18 cellular contexts compared by ENCODE assay signal in the genomic region with DNA sequence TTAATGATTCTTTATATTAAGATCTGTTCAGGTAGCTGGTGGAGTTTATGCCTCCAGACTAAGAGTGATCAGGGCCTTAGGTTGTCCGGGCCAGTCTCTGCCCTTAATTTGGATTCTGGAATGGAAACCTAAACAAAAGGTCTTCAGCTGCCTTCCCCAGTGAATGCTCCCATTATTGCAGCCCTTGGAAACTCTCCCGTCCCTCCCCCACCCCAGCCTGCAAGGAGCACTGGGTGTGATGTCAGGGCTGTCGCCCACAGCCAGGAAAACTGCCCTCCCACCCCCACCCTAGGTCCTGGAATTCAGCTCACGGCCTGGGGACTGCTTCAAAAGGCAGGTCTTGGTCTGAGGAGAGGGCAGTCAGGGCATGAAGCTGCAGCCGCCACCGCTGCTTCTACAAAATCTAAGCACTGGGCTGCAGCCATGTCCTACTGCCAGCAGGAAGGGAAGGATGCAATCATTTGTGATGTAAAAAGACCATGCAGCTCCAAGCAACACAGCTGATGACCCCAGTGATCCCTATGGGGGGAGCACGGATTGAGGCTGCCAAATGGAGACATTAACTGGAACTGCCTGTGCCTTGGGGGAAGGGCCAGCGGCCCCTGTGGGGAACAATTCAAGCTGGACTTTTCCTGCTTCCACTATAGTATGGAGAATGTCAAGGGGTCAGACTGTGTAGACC. TPM values are rescaled to one million over a fixed set of nuclear protein-coding genes. Genes with fewer than 3 reads are reported as not detected.
DNase-seq lines count a peak whose midpoint lies in the region; ATAC-seq and TF ChIP-seq lines count a peak whose summit lies in the region.
"Had no signal": no experiment of that assay in that cellular context is flagged by ENCODE, and none has a peak within 500 bp of the region (broad histone marks: within the 10 kb centered on the region; RNA-seq: fewer than 3 reads in every experiment).

No MANE protein-coding gene starts in this region.

- intact Hi-C loops in tibial artery (cut with DNase I; ENCODE audit: low total_unique reads) = no loop called here

- H3K4me2 ChIP-seq in GM23248 (ENCODE audit: unreplicated experiment) = no peak overlapping the region
- H3K4me2 ChIP-seq: KMS-11 had no signal

- ATAC-seq in GM18519 (IDR thresholded peaks at IDR 0.05; ENCODE audit: low FRiP score, unreplicated experiment) = no peak
- no peak for ATAC-seq in activated CD8-positive, alpha-beta memory T cell treated with anti-CD3 and anti-CD28 coated beads, Interleukin-2, amount 10 ng/mL, durations not matched to agents 7 days and 5 days
- ATAC-seq: gastroesophageal sphincter; stimulated activated naive CD8-positive, alpha-beta T cell treated with anti-CD3 and anti-CD28 coated beads, Interleukin-15, amount 100 ng/mL, for 72 hours had no signal

- no peaks in the 10 kb centered on the region for H3K9me3 Mint-ChIP-seq in HFFc6
- no peaks in the 10 kb centered on the region for H3K9me3 Mint-ChIP-seq in activated CD8-positive, alpha-beta memory T cell treated with anti-CD3 and anti-CD28 coated beads, Interleukin-2, amount 10 ng/mL, durations not matched to agents 7 days and 5 days (ENCODE audit: low read depth)
- H3K9me3 Mint-ChIP-seq: CD8-positive, alpha-beta memory T cell; stimulated activated naive CD8-positive, alpha-beta T cell treated with anti-CD3 and anti-CD28 coated beads, Interleukin-15, amount 100 ng/mL, for 72 hours had no signal

- no peak overlapping the region for H3K4me3 ChIP-seq in tibial artery
- no peak overlapping the region for H3K4me3 ChIP-seq in GM23248
- H3K4me3 ChIP-seq: gastroesophageal sphincter had no signal

- no peaks in the 10 kb centered on the region for H3K27me3 ChIP-seq in tibial artery
- H3K27me3 ChIP-seq in GM23248 (replicated peaks; ENCODE audit: insufficient read depth) = no peaks in the 10 kb centered on the region
- H3K27me3 ChIP-seq: gastroesophageal sphincter had no signal

- 77 to 84% methylated on average over 5 to 8 of the region's 8 CpGs for WGBS in GM23248 (ENCODE audit: low coverage in 1 of 2, low lambda C conversion rate in 2 of 2, missing lambda C conversion rate in 2 of 2), 2 experiments

- H2AFZ ChIP-seq in GM23248 = no peak overlapping the region

- CTCF ChIA-PET in activated CD8-positive, alpha-beta memory T cell treated with anti-CD3 and anti-CD28 coated beads, Interleukin-2, amount 10 ng/mL, durations not matched to agents 7 days and 5 days (lab: Charles Lee) = no interaction called here

- no peak overlapping the region for H3K9ac ChIP-seq in GM23248
- H3K9ac ChIP-seq: KMS-11 had no signal

- peaks cover 0 to 6% (median 0%) of the 10 kb centered on the region in 4 donors for H3K4me1 ChIP-seq in tibial artery
- H3K4me1 ChIP-seq in GM23248 (ENCODE audit: insufficient read depth) = no peaks in the 10 kb centered on the region

- H3K27ac Mint-ChIP-seq in HFFc6 = peak overlapping the region; percentile 42; the same call in 1 of the 2 replicates
- no peak overlapping the region for H3K27ac Mint-ChIP-seq in activated CD8-positive, alpha-beta memory T cell treated with anti-CD3 and anti-CD28 coated beads, Interleukin-2, amount 10 ng/mL, durations not matched to agents 7 days and 5 days
- H3K27ac Mint-ChIP-seq: activated naive CD8-positive, alpha-beta T cell; stimulated activated naive CD8-positive, alpha-beta T cell treated with anti-CD3 and anti-CD28 coated beads, Interleukin-15, amount 100 ng/mL, for 72 hours had no signal

- TF ChIP-seq CTCF in HFFc6 (IDR thresholded peaks at IDR 0.05) (no peak), tibial artery (IDR thresholded peaks at IDR 0.05) (no peak)

- no peaks in the 10 kb centered on the region for H3K9me2 ChIP-seq in GM23248 (ENCODE audit: insufficient read depth)

- peaks cover 5% of the 10 kb centered on the region; the same call in 1 of the 2 replicates for H3K4me1 Mint-ChIP-seq in HFFc6 (ENCODE audit: low read depth)
- peaks cover 4% of the 10 kb centered on the region for H3K4me1 Mint-ChIP-seq in activated CD8-positive, alpha-beta memory T cell treated with anti-CD3 and anti-CD28 coated beads, Interleukin-2, amount 10 ng/mL, durations not matched to agents 7 days and 5 days
- H3K4me1 Mint-ChIP-seq: stimulated activated naive CD8-positive, alpha-beta T cell treated with anti-CD3 and anti-CD28 coated beads, Interleukin-15, amount 100 ng/mL, for 72 hours had no signal

- no peak for DNase-seq in HFFc6
- DNase-seq in cerebellum (ENCODE audit: low spot score) = peak; percentile 24
- DNase-seq in hypothalamus (lab: John Stamatoyannopoulos, UW) = peak in 49 of 51 donors; percentile 30 to 94 (median 78)
- DNase-seq in pons (ENCODE audit: low spot score) = peak; percentile 97
- DNase-seq in tibial artery = no peak
- DNase-seq in activated CD8-positive, alpha-beta memory T cell treated with anti-CD3 and anti-CD28 coated beads, Interleukin-2, amount 10 ng/mL, durations not matched to agents 7 days and 5 days = no peak
- DNase-seq in GM23248 = no peak
- DNase-seq: CD8-positive, alpha-beta memory T cell; mesenchymal stem cell; NCI-H1694; NCI-H69; SHP77 treated with DMSO at 0.1 percent for 48 hours; stimulated activated CD4-positive, alpha-beta T cell treated with anti-CD3 and anti-CD28 coated beads, Interleukin-4, amount 100 ng/mL, for 4 hours; stimulated activated naive CD8-positive, alpha-beta T cell treated with anti-CD3 and anti-CD28 coated beads, Interleukin-15, amount 100 ng/mL, for 72 hours had no signal

- H3K27ac ChIP-seq in tibial artery = no peak overlapping the region
- H3K27ac ChIP-seq in GM23248 = no peak overlapping the region
- H3K27ac ChIP-seq: KMS-11 had no signal

- H3K36me3 Mint-ChIP-seq in HFFc6 (ENCODE audit: low read depth) = peaks cover 19% of the 10 kb centered on the region
- H3K36me3 Mint-ChIP-seq in activated CD8-positive, alpha-beta memory T cell treated with anti-CD3 and anti-CD28 coated beads, Interleukin-2, amount 10 ng/mL, durations not matched to agents 7 days and 5 days = peaks cover 16% of the 10 kb centered on the region

- 0 out of 2 replicates have a peak, but pooled peaks cover 3% of the 10 kb centered on the region for H3F3A ChIP-seq in GM23248 (ENCODE audit: insufficient read depth)

- no peak overlapping the region for H3K4me3 Mint-ChIP-seq in HFFc6
- no peak overlapping the region for H3K4me3 Mint-ChIP-seq in activated CD8-positive, alpha-beta memory T cell treated with anti-CD3 and anti-CD28 coated beads, Interleukin-2, amount 10 ng/mL, durations not matched to agents 7 days and 5 days
- H3K4me3 Mint-ChIP-seq: activated naive CD8-positive, alpha-beta T cell; CD8-positive, alpha-beta memory T cell; stimulated activated naive CD8-positive, alpha-beta T cell treated with anti-CD3 and anti-CD28 coated beads, Interleukin-15, amount 100 ng/mL, for 72 hours had no signal

- peaks cover 18 to 92% (median 90%) of the 10 kb centered on the region in 3 donors for H3K36me3 ChIP-seq in tibial artery
- peaks cover 33% of the 10 kb centered on the region for H3K36me3 ChIP-seq in GM23248 (ENCODE audit: low read depth)

- no peaks in the 10 kb centered on the region; the same call in 1 of the 2 replicates for H3K27me3 Mint-ChIP-seq in HFFc6 (ENCODE audit: insufficient read depth)
- H3K27me3 Mint-ChIP-seq in activated CD8-positive, alpha-beta memory T cell treated with anti-CD3 and anti-CD28 coated beads, Interleukin-2, amount 10 ng/mL, durations not matched to agents 7 days and 5 days = no peaks in the 10 kb centered on the region
- H3K27me3 Mint-ChIP-seq: activated naive CD8-positive, alpha-beta T cell; CD8-positive, alpha-beta memory T cell; stimulated activated naive CD8-positive, alpha-beta T cell treated with anti-CD3 and anti-CD28 coated beads, Interleukin-15, amount 100 ng/mL, for 72 hours had no signal

- no peaks in the 10 kb centered on the region for H4K20me1 ChIP-seq in GM23248 (ENCODE audit: insufficient read depth)

- in situ Hi-C loops in GM23248 (cut with MboI) = no loop called here

- peaks cover 31% of the 10 kb centered on the region for H3K79me2 ChIP-seq in GM23248 (ENCODE audit: insufficient read depth)

- H3K9me3 ChIP-seq in tibial artery (no peaks in the 10 kb centered on the region), GM23248 (ENCODE audit: low read depth) (no peaks in the 10 kb centered on the region)
- H3K9me3 ChIP-seq: gastroesophageal sphincter had no signal

RNA-seq across cellular contexts. Expression of gene GRHPR, which starts 11.4 kb away (rescaled TPM):
- 100 to 1,000 TPM; 106 to 116 (median 111) TPM for total RNA-seq in HFFc6 (2021; fragmentation: NEBNext Ultra II Directional; extraction: Animal tissue kit (Norgen Biotek cat#: 25700))
- 50.3 TPM for total RNA-seq in cerebellum
- total RNA-seq in activated CD8-positive, alpha-beta memory T cell treated with anti-CD3 and anti-CD28 coated beads, Interleukin-2, amount 10 ng/mL, durations not matched to agents 7 days and 5 days = 10 to 100 TPM; 59.3 to 65.6 TPM
- 146 and 160 TPM in 2 replicates for total RNA-seq in GM23248 (2014; rRNA removed; shearing (Covaris generic))
- 124 and 125 TPM in 2 replicates for polyA plus RNA-seq in GM23248 (2016; fragmentation: Nextera tagmentation; extraction: Ambion mirVana)

RNA-seq across cellular contexts. Expression of gene ZBTB5, which starts 31.4 kb away (rescaled TPM):
- total RNA-seq in HFFc6 (2021; fragmentation: NEBNext Ultra II Directional; extraction: Animal tissue kit (Norgen Biotek cat#: 25700)) = 1 to 10 TPM; 4.6 to 5.9 (median 5.3) TPM
- 21.4 TPM for total RNA-seq in cerebellum
- total RNA-seq in activated CD8-positive, alpha-beta memory T cell treated with anti-CD3 and anti-CD28 coated beads, Interleukin-2, amount 10 ng/mL, durations not matched to agents 7 days and 5 days = 1 to 10 TPM; 9.7 TPM
- 8.3 and 8.7 TPM in 2 replicates for total RNA-seq in GM23248 (2014; rRNA removed; shearing (Covaris generic))
- 1.8 and 1.9 TPM in 2 replicates for polyA plus RNA-seq in GM23248 (2016; fragmentation: Nextera tagmentation; extraction: Ambion mirVana)

RNA-seq across cellular contexts. Expression of gene POLR1E, which starts 51.9 kb away (rescaled TPM):
- 10 to 100 TPM; 31.0 to 38.5 (median 33.7) TPM for total RNA-seq in HFFc6 (2021; fragmentation: NEBNext Ultra II Directional; extraction: Animal tissue kit (Norgen Biotek cat#: 25700))
- 22.1 TPM for total RNA-seq in cerebellum
- 10 to 100 TPM; 35.5 to 43.0 TPM for total RNA-seq in activated CD8-positive, alpha-beta memory T cell treated with anti-CD3 and anti-CD28 coated beads, Interleukin-2, amount 10 ng/mL, durations not matched to agents 7 days and 5 days
- 27.5 and 27.8 TPM in 2 replicates for total RNA-seq in GM23248 (2014; rRNA removed; shearing (Covaris generic))
- 16.5 and 16.9 TPM in 2 replicates for polyA plus RNA-seq in GM23248 (2016; fragmentation: Nextera tagmentation; extraction: Ambion mirVana)

Comparison
In these comparisons a context has a peak if more than half of its experiments do, and no peak if none do; other contexts are left out.
1. DNase-seq: peak in cerebellum (single experiment), hypothalamus (49 of 51) and pons (single experiment); none in HFFc6 (single experiment), tibial artery (0 of 2), activated CD8-positive, alpha-beta memory T cell treated with anti-CD3 and anti-CD28 coated beads, Interleukin-2, amount 10 ng/mL, durations not matched to agents 7 days and 5 days (single experiment) and GM23248 (single experiment).